In genomic region chr2:233711312-233712008, GRCh38 we compare ENCODE assay signal across 1 cellular context.
TF ChIP-seq lines count a peak whose summit lies in the region.

No MANE protein-coding gene starts in this region.

TF ChIP-seq in WTC11, 78 proteins besides CTCF, POLR2A, EP300 and RAD21 (continued from another document):
- TF ChIP-seq, protein P1, sequence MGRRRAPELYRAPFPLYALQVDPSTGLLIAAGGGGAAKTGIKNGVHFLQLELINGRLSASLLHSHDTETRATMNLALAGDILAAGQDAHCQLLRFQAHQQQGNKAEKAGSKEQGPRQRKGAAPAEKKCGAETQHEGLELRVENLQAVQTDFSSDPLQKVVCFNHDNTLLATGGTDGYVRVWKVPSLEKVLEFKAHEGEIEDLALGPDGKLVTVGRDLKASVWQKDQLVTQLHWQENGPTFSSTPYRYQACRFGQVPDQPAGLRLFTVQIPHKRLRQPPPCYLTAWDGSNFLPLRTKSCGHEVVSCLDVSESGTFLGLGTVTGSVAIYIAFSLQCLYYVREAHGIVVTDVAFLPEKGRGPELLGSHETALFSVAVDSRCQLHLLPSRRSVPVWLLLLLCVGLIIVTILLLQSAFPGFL (CRISPR knock-in tag; IDR thresholded peaks at IDR 0.05; ENCODE audit: borderline replicate concordance) = no peak
- TF ChIP-seq ZNF423 (CRISPR knock-in tag; IDR thresholded peaks at IDR 0.05) (peak; percentile 88), CBFB (CRISPR knock-in tag; IDR thresholded peaks at IDR 0.05; ENCODE audit: low read depth) (no peak)
TF ChIP-seq in WTC11: peak in this region for 1.
